15 cellular contexts compared by ENCODE assay signal in genomic region chr4:6217716-6218381, GRCh38. TPM values are rescaled to one million over a fixed set of nuclear protein-coding genes. Genes with fewer than 3 reads are reported as not detected.
DNase-seq lines count a peak whose midpoint lies in the region; ATAC-seq and TF ChIP-seq lines count a peak whose summit lies in the region.
"Had no signal": no experiment of that assay in that cellular context is flagged by ENCODE, and none has a peak within 500 bp of the region (broad histone marks: within the 10 kb centered on the region; RNA-seq: fewer than 3 reads in every experiment).

No MANE protein-coding gene starts in this region.

- H3K79me2 ChIP-seq in neural progenitor cell (ENCODE audit: low read depth): no peaks in the 10 kb centered on the region

- peaks cover 19% of the 10 kb centered on the region for H3K27me3 Mint-ChIP-seq in neural progenitor cell (ENCODE audit: insufficient read depth, low read depth)

- no peak overlapping the region for H2AFZ ChIP-seq in neural progenitor cell (replicated peaks)

- 32 to 61% (median 55%) methylated on average over 1 of the region's 1 CpG for WGBS in spleen, 5 donors

- TF ChIP-seq CTCF in neural progenitor cell (IDR thresholded peaks at IDR 0.05) (no peak), spleen (IDR thresholded peaks at IDR 0.05 in 8 of 11, conservative IDR thresholded peaks at IDR 0.05 in 3 of 11) (no peak)

- H3K4me3 ChIP-seq in neural progenitor cell: no peak overlapping the region
- H3K4me3 ChIP-seq in spleen: no peak overlapping the region
- H3K4me3 ChIP-seq: right atrium auricular region, transverse colon had no signal

- H3K4me3 Mint-ChIP-seq in neural progenitor cell: no peak overlapping the region
- H3K4me3 Mint-ChIP-seq: IgD-negative memory B cell had no signal

- H3K36me3 Mint-ChIP-seq in neural progenitor cell: no peaks in the 10 kb centered on the region
- H3K36me3 Mint-ChIP-seq: IgD-negative memory B cell had no signal

- intact Hi-C loops in spleen (cut with DNase I; ENCODE audit: low total_unique reads): no loop called here

- H3K27ac ChIP-seq in neural progenitor cell (no peak overlapping the region), spleen (no peak overlapping the region)
- H3K27ac ChIP-seq: right atrium auricular region, transverse colon had no signal

- no peak overlapping the region for H3K27ac Mint-ChIP-seq in neural progenitor cell
- H3K27ac Mint-ChIP-seq: IgD-negative memory B cell had no signal

- no peaks in the 10 kb centered on the region for H4K20me1 ChIP-seq in neural progenitor cell (ENCODE audit: low read depth)

- DNase-seq in NOMO-1 treated with DMSO at 0.1 percent for 48 hours (lab: John Stamatoyannopoulos, UW; ENCODE audit: unreplicated experiment): peak; percentile 26
- DNase-seq in GM19240 (ENCODE audit: insufficient read length, low spot score): no peak
- no peak for DNase-seq in neural progenitor cell (ENCODE audit: low spot score)
- no peak for DNase-seq in AG08395 (ENCODE audit: low spot score)
- no peak for DNase-seq in spleen
- DNase-seq: activated CD4-positive, CD25-positive, alpha-beta regulatory T cell treated with anti-CD3 and anti-CD28 coated beads, Interleukin-2, amount 50 U/mL, for 72 hours; erythroblast; transverse colon had no signal

- H3F3A ChIP-seq in neural progenitor cell (ENCODE audit: low read depth): no peaks in the 10 kb centered on the region

- no peak for TF ChIP-seq POLR2A in spleen (IDR thresholded peaks at IDR 0.05)

- H3K9ac ChIP-seq in neural progenitor cell: no peak overlapping the region

- no peaks in the 10 kb centered on the region for H3K9me3 Mint-ChIP-seq in neural progenitor cell

- H3K9me3 ChIP-seq in neural progenitor cell (ENCODE audit: low read depth) (no peaks in the 10 kb centered on the region), spleen (peaks cover 0 to 21% (median 15%) of the 10 kb centered on the region in 8 donors)
- H3K9me3 ChIP-seq: transverse colon had no signal

- peaks cover 75% of the 10 kb centered on the region for H3K27me3 ChIP-seq in neural progenitor cell
- H3K27me3 ChIP-seq in spleen (replicated peaks in 1 of 7): peaks cover 0 to 37% (median 23%) of the 10 kb centered on the region in 7 donors

- H3K36me3 ChIP-seq in neural progenitor cell (no peaks in the 10 kb centered on the region), spleen (no peaks in the 10 kb centered on the region)
- H3K36me3 ChIP-seq: right atrium auricular region, transverse colon had no signal

- peaks cover 5% of the 10 kb centered on the region for H3K4me1 ChIP-seq in neural progenitor cell
- peaks cover 0 to 9% (median 2%) of the 10 kb centered on the region in 6 donors for H3K4me1 ChIP-seq in spleen

- peaks cover 2% of the 10 kb centered on the region for H3K4me1 Mint-ChIP-seq in neural progenitor cell

- H3K4me2 ChIP-seq in neural progenitor cell: no peak overlapping the region

- peak; percentile 99 for ATAC-seq in GM18867 (IDR thresholded peaks at IDR 0.05; ENCODE audit: unreplicated experiment)
- peak; percentile 90 for ATAC-seq in GM21528 (IDR thresholded peaks at IDR 0.05; ENCODE audit: low FRiP score, unreplicated experiment)
- peak; percentile 80 for ATAC-seq in HG03108 (IDR thresholded peaks at IDR 0.05; ENCODE audit: unreplicated experiment)

RNA-seq across cellular contexts. Expression of gene JAKMIP1, which starts 17.5 kb away (rescaled TPM):
- total RNA-seq in neural progenitor cell (ENCODE audit: low replicate concordance) (5.1 and 5.5 TPM in 2 replicates), spleen (1 to 10 TPM; 1.5 to 8.7 (median 3.4) TPM)
- polyA plus RNA-seq in spleen: 1 to 10 TPM in 1 of 3 donors, under 1 TPM in 2; 0.37 to 1.2 (median 0.77) TPM
- total RNA-seq: bronchial epithelial cell, SK-MEL-5 had no signal

RNA-seq across cellular contexts. Expression of gene WFS1, which starts 51.8 kb away (rescaled TPM):
- total RNA-seq in neural progenitor cell (ENCODE audit: low replicate concordance): 8.8 and 28.4 TPM in 2 replicates
- total RNA-seq in spleen: 10 to 100 TPM; 23.8 to 62.2 (median 54.8) TPM
- polyA plus RNA-seq in spleen: 10 to 100 TPM in 1 of 3 donors, 1 to 10 TPM in 2; 4.9 to 10.4 (median 8.0) TPM
